8 cellular contexts compared by ENCODE assay signal in the genomic region with DNA sequence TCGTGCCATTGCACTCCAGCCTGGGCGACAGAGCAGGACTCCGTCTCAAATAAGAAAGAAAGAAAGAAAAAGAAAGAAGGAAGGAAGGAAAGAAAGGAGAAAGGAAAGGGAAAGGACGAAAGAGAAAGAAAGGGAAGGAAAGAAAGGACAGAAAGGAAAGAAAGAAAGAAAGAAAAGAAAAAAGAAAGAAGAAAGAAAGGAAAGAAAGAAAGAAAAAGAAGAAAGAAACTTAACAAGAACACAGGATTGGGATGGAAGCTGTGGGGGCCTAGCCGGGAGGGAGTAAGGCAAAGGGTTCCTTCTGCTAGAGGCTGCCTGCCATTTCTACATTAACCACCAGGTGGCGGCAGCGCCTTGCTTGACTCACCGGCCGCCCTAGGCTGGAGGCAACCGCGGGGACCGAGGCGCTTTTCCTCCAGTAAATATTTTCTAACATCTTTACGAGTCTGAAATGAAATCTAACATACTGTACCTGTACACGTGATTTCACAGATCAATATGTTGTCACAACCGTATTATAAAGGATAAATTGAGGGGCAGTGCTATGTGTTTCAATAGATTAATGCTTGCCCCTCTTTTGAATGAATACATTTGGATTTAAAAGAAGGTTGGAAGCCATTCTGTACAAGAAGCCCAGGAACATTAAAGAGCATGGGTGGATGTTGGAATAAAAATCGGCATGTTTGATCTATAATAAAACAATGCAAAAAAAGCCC. TPM values are rescaled to one million over a fixed set of nuclear protein-coding genes. Genes with fewer than 3 reads are reported as not detected.
DNase-seq lines count a peak whose midpoint lies in the region; ATAC-seq and TF ChIP-seq lines count a peak whose summit lies in the region.

No MANE protein-coding gene starts in this region.

- H3K9me2 ChIP-seq in MM.1S (replicated peaks; ENCODE audit: insufficient read depth, low read length) = no peaks in the 10 kb centered on the region

- H2AK5ac ChIP-seq in neuronal stem cell (ENCODE audit: low read depth, low read length) = no peak overlapping the region

- no peak overlapping the region for H3K14ac ChIP-seq in neuronal stem cell (ENCODE audit: low read length)

- peaks cover 1% of the 10 kb centered on the region for H3K79me1 ChIP-seq in neuronal stem cell (ENCODE audit: low read depth, low read length)

- no peak overlapping the region for H4K8ac ChIP-seq in neuronal stem cell (ENCODE audit: low read depth, low read length)

- ATAC-seq in GM18511 (IDR thresholded peaks at IDR 0.05; ENCODE audit: unreplicated experiment) = no peak

- H3K36me3 ChIP-seq in MM.1S (replicated peaks; ENCODE audit: insufficient read depth, low read length) (no peaks in the 10 kb centered on the region), neuronal stem cell (replicated peaks in 1 of 2; ENCODE audit: control insufficient read depth in 2 of 2, insufficient read depth in 2 of 2, low read length in 2 of 2) (peaks cover 3 to 14% of the 10 kb centered on the region in 2 donors)

- no peak overlapping the region for H2AFZ ChIP-seq in MM.1S (ENCODE audit: low read length)
- peak overlapping the region; percentile 80 for H2AFZ ChIP-seq in neuronal stem cell (ENCODE audit: low read length)

- H3K4me3 ChIP-seq in MM.1S (ENCODE audit: low read length) = no peak overlapping the region; the same call in 1 of the 2 replicates
- no peak overlapping the region for H3K4me3 ChIP-seq in fibroblast of the aortic adventitia (ENCODE audit: low read depth, low read length)
- no peak overlapping the region for H3K4me3 ChIP-seq in neuronal stem cell (ENCODE audit: low read length in 2 of 2)

- no peak overlapping the region for H3K9ac ChIP-seq in MM.1S (ENCODE audit: low read length)
- H3K9ac ChIP-seq in neuronal stem cell (ENCODE audit: low read depth, low read length, poor library complexity) = no peak overlapping the region

- H3F3A ChIP-seq in MM.1S (ENCODE audit: insufficient read depth, low read length) = peaks cover 11% of the 10 kb centered on the region

- H3K9me3 ChIP-seq in MM.1S (replicated peaks; ENCODE audit: insufficient read depth, low read length) (no peaks in the 10 kb centered on the region), neuronal stem cell (replicated peaks in 1 of 2; ENCODE audit: control insufficient read depth in 2 of 2, insufficient read depth in 1 of 2, low read depth in 1 of 2, low read length in 2 of 2) (peaks cover 0 to 1% of the 10 kb centered on the region in 2 donors)

- no peak overlapping the region for H3K23ac ChIP-seq in neuronal stem cell (ENCODE audit: low read depth, low read length, poor library complexity)

- H3K27ac ChIP-seq in MM.1S (ENCODE audit: low read length) (no peak overlapping the region), neuronal stem cell (replicated peaks; ENCODE audit: low read length) (no peak overlapping the region)

- no CpG with 5 or more reads among the region's 17 CpGs for WGBS in neuronal stem cell (ENCODE audit: extremely low coverage in 2 of 2, insufficient read length in 2 of 2, insufficient replicate concordance in 1 of 2), 2 donors

- H3K4ac ChIP-seq in neuronal stem cell (ENCODE audit: low read length) = no peak overlapping the region

- H2BK15ac ChIP-seq in neuronal stem cell (ENCODE audit: low read length) = no peak overlapping the region

- TF ChIP-seq CTCF in MM.1S (IDR thresholded peaks at IDR 0.05; ENCODE audit: low read length) = peak; percentile 90
- peak; percentile 94 for TF ChIP-seq CTCF in fibroblast of the aortic adventitia (IDR thresholded peaks at IDR 0.05; ENCODE audit: insufficient read depth, low read length)

- H2BK5ac ChIP-seq in neuronal stem cell (ENCODE audit: low read length) = no peak overlapping the region

- H3K79me2 ChIP-seq in MM.1S (ENCODE audit: low read length) = no peaks in the 10 kb centered on the region

- no peak overlapping the region for H2BK120ac ChIP-seq in neuronal stem cell (ENCODE audit: low read depth, low read length)

- H3K18ac ChIP-seq in neuronal stem cell (ENCODE audit: low read length) = no peak overlapping the region

- DNase-seq in GF-D8 (lab: John Stamatoyannopoulos, UW) (peak; percentile 50), MM.1S (peak; percentile 80), SK-N-DZ (ENCODE audit: low spot score) (peak; percentile 84), activated gamma-delta T cell (lab: John Stamatoyannopoulos, UW) (peak; percentile 32), fibroblast of the aortic adventitia (ENCODE audit: low read depth) (peak; percentile 89), neuronal stem cell (ENCODE audit: low spot score) (peak; percentile 87), superior temporal gyrus (ENCODE audit: extremely low spot score) (peak; percentile 97)

- H3K4me1 ChIP-seq in MM.1S (ENCODE audit: low read length) (peaks cover 4% of the 10 kb centered on the region; the same call in 1 of the 2 replicates), neuronal stem cell (ENCODE audit: control insufficient read depth in 2 of 2, insufficient read depth in 1 of 2, low read depth in 1 of 2, low read length in 2 of 2) (peaks cover 2 to 11% of the 10 kb centered on the region in 2 donors)

- H4K91ac ChIP-seq in neuronal stem cell (ENCODE audit: low read depth, low read length, poor library complexity) = no peak overlapping the region

- H4K20me1 ChIP-seq in MM.1S (ENCODE audit: insufficient read depth, low read length) = no peaks in the 10 kb centered on the region

- H3K4me2 ChIP-seq in MM.1S (ENCODE audit: low read depth, low read length) (peak overlapping the region; percentile 53; the same call in 1 of the 2 replicates), neuronal stem cell (ENCODE audit: insufficient read depth, low read length, poor library complexity, severe bottlenecking) (no peak overlapping the region)

- H2BK12ac ChIP-seq in neuronal stem cell (ENCODE audit: low read length) = no peak overlapping the region

- H3K27me3 ChIP-seq in MM.1S (replicated peaks; ENCODE audit: insufficient read depth, low read length) = no peaks in the 10 kb centered on the region
- H3K27me3 ChIP-seq in neuronal stem cell (ENCODE audit: control insufficient read depth in 3 of 3, insufficient read depth in 3 of 3, low read depth in 1 of 3, low read length in 3 of 3) = peaks cover 5 to 21% (median 16%) of the 10 kb centered on the region in 3 experiments

RNA-seq across cellular contexts. Expression of gene GJD3, which starts 6.1 kb away (rescaled TPM):
- polyA plus RNA-seq in SK-N-DZ (2014; cell fraction: cytosol; rRNA removed) = 0.30 TPM in 1 of 2 replicates, not detected in the other
- not detected in 2 replicates for polyA plus RNA-seq in SK-N-DZ (2014; cell fraction: nucleus; rRNA removed)
- total RNA-seq in fibroblast of the aortic adventitia (ENCODE audit: low replicate concordance) = 5.9 TPM in 1 of 2 replicates, not detected in the other
- polyA plus RNA-seq in neuronal stem cell (2013, experiment 1 of 2) = 0.08 TPM
- 0.07 TPM for polyA plus RNA-seq in neuronal stem cell (2013, experiment 2 of 2)

RNA-seq across cellular contexts. Expression of gene RARA, which starts 49.5 kb away (rescaled TPM):
- polyA plus RNA-seq in SK-N-DZ (2014; cell fraction: cytosol; rRNA removed) = 42.3 and 43.5 TPM in 2 replicates
- polyA plus RNA-seq in SK-N-DZ (2014; cell fraction: nucleus; rRNA removed) = 27.0 and 42.6 TPM in 2 replicates
- total RNA-seq in fibroblast of the aortic adventitia (ENCODE audit: low replicate concordance) = 16.0 and 25.2 TPM in 2 replicates
- 14.9 TPM for polyA plus RNA-seq in neuronal stem cell (2013, experiment 1 of 2)
- polyA plus RNA-seq in neuronal stem cell (2013, experiment 2 of 2) = 15.3 TPM

RNA-seq across cellular contexts. Expression of gene TOP2A, which starts 59.2 kb away (rescaled TPM):
- 345 and 397 TPM in 2 replicates for polyA plus RNA-seq in SK-N-DZ (2014; cell fraction: cytosol; rRNA removed)
- 344 and 450 TPM in 2 replicates for polyA plus RNA-seq in SK-N-DZ (2014; cell fraction: nucleus; rRNA removed)
- total RNA-seq in fibroblast of the aortic adventitia (ENCODE audit: low replicate concordance) = 25.3 and 145 TPM in 2 replicates
- 269 TPM for polyA plus RNA-seq in neuronal stem cell (2013, experiment 1 of 2)
- 272 TPM for polyA plus RNA-seq in neuronal stem cell (2013, experiment 2 of 2)

Comparison
In these comparisons a context has a peak if more than half of its experiments do, and no peak if none do; other contexts are left out.
1. DNase-seq: peak in every context shown above with its lines; median percentile 97 in superior temporal gyrus; 89 in fibroblast of the aortic adventitia; 87 in neuronal stem cell; 84 in SK-N-DZ; 80 in MM.1S; 50 in GF-D8; 32 in activated gamma-delta T cell.